In genomic region chrX:8413279-8413678, GRCh38 we compare ENCODE assay signal across 29 cellular contexts. TPM values are rescaled to one million over a fixed set of nuclear protein-coding genes. Genes with fewer than 3 reads are reported as not detected.
A peak's percentile ranks its signal among the peaks of the same experiment; 100 is the strongest.
DNase-seq lines count a peak whose midpoint lies in the region; ATAC-seq, FAIRE-seq and TF ChIP-seq lines count a peak whose summit lies in the region.
"Had no signal": no experiment of that assay in that cellular context is flagged by ENCODE, and none has a peak within 500 bp of the region (broad histone marks: within the 10 kb centered on the region; RNA-seq: fewer than 3 reads in every experiment).

No MANE protein-coding gene starts in this region.

- FAIRE-seq in astrocyte (lab: Jason Lieb, UNC): no peak
- FAIRE-seq: A204.1, GM12878, GM12892, GM18507, GM19239 had no signal

- no peak overlapping the region for H3K4me2 ChIP-seq in astrocyte (ENCODE audit: low read length)
- H3K4me2 ChIP-seq: BLaER1 had no signal

- H3K36me3 ChIP-seq in astrocyte (ENCODE audit: insufficient read depth, low read length): no peaks in the 10 kb centered on the region
- no peaks in the 10 kb centered on the region for H3K36me3 ChIP-seq in lower lobe of right lung
- no peaks in the 10 kb centered on the region for H3K36me3 ChIP-seq in upper lobe of right lung
- H3K36me3 ChIP-seq in ovary: no peaks in the 10 kb centered on the region
- no peaks in the 10 kb centered on the region for H3K36me3 ChIP-seq in heart right ventricle
- H3K36me3 ChIP-seq: BE2C, BLaER1 had no signal

- no peak for TF ChIP-seq EP300 in ovary (IDR thresholded peaks at IDR 0.05)

- no peaks in the 10 kb centered on the region for H3K27me3 ChIP-seq in astrocyte (ENCODE audit: insufficient read depth, low read length)
- H3K27me3 ChIP-seq in lower lobe of right lung (ENCODE audit: low read depth): no peaks in the 10 kb centered on the region
- H3K27me3 ChIP-seq in upper lobe of right lung: no peaks in the 10 kb centered on the region
- no peaks in the 10 kb centered on the region for H3K27me3 ChIP-seq in ovary
- no peaks in the 10 kb centered on the region for H3K27me3 ChIP-seq in heart right ventricle
- H3K27me3 ChIP-seq: BE2C, BLaER1 had no signal

- no peak for TF ChIP-seq POLR2A in ovary (IDR thresholded peaks at IDR 0.05)

- H3K4me1 ChIP-seq in astrocyte (ENCODE audit: insufficient read depth, low read length) (no peaks in the 10 kb centered on the region), lower lobe of right lung (no peaks in the 10 kb centered on the region), upper lobe of right lung (no peaks in the 10 kb centered on the region), ovary (ENCODE audit: insufficient read depth) (no peaks in the 10 kb centered on the region), heart right ventricle (no peaks in the 10 kb centered on the region)
- H3K4me1 ChIP-seq: BE2C had no signal

- H3K79me2 ChIP-seq in astrocyte (ENCODE audit: insufficient read depth, low read length): no peaks in the 10 kb centered on the region

- TF ChIP-seq CTCF in astrocyte (IDR thresholded peaks at IDR 0.05; ENCODE audit: insufficient read depth, low read depth, low read length) (no peak), lower lobe of right lung (IDR thresholded peaks at IDR 0.05) (no peak), upper lobe of right lung (IDR thresholded peaks at IDR 0.05) (no peak), ovary (IDR thresholded peaks at IDR 0.05) (no peak), heart right ventricle (IDR thresholded peaks at IDR 0.05) (no peak)

- no peaks in the 10 kb centered on the region for H3K4me1 Mint-ChIP-seq in astrocyte (ENCODE audit: low read depth, unreplicated experiment)
- H3K4me1 Mint-ChIP-seq: CD14-positive monocyte; CD4-positive, alpha-beta memory T cell; CD4-positive, CD25-positive, alpha-beta regulatory T cell; CD8-positive, alpha-beta memory T cell had no signal

- no peaks in the 10 kb centered on the region for H3K36me3 Mint-ChIP-seq in astrocyte (ENCODE audit: low read depth, unreplicated experiment)
- H3K36me3 Mint-ChIP-seq: CD14-positive monocyte; CD4-positive, alpha-beta memory T cell; CD4-positive, CD25-positive, alpha-beta regulatory T cell had no signal

- H3K27ac ChIP-seq in astrocyte (ENCODE audit: low read depth, low read length) (no peak overlapping the region), lower lobe of right lung (no peak overlapping the region), upper lobe of right lung (no peak overlapping the region), ovary (no peak overlapping the region), heart right ventricle (no peak overlapping the region)
- H3K27ac ChIP-seq: BLaER1 had no signal

- no peak overlapping the region for H3K9ac ChIP-seq in astrocyte (ENCODE audit: low read length)
- H3K9ac ChIP-seq: BLaER1 had no signal

- peak; percentile 50 for DNase-seq in astrocyte (ENCODE audit: low read depth)
- DNase-seq in lower lobe of right lung: no peak
- no peak for DNase-seq in upper lobe of right lung
- DNase-seq in ovary: no peak
- no peak for DNase-seq in heart right ventricle
- DNase-seq: 8988T; ACHN; BE2C; C1 segment of cervical spinal cord; CD4-positive, alpha-beta memory T cell; CD4-positive, CD25-positive, alpha-beta regulatory T cell; CD8-positive, alpha-beta memory T cell; COR-L47; DMS 273 treated with DMSO at 0.1 percent for 48 hours; DMS153; DMS53; DMS79; DND-41; EL; GDM1 had no signal

- H4K20me1 ChIP-seq in astrocyte (ENCODE audit: insufficient read depth, low read length): no peaks in the 10 kb centered on the region
- H4K20me1 ChIP-seq: BLaER1 had no signal

- no peaks in the 10 kb centered on the region for H3K27me3 Mint-ChIP-seq in astrocyte (ENCODE audit: low read depth, unreplicated experiment)
- H3K27me3 Mint-ChIP-seq: CD4-positive, alpha-beta memory T cell; CD4-positive, CD25-positive, alpha-beta regulatory T cell had no signal

- H3K9me3 ChIP-seq in astrocyte (ENCODE audit: insufficient read depth, low read depth, low read length) (no peaks in the 10 kb centered on the region), lower lobe of right lung (no peaks in the 10 kb centered on the region), upper lobe of right lung (no peaks in the 10 kb centered on the region), ovary (no peaks in the 10 kb centered on the region), heart right ventricle (peaks cover 0 to 3% (median 0%) of the 10 kb centered on the region in 11 donors)
- H3K9me3 ChIP-seq: BE2C, BLaER1 had no signal

- no peak overlapping the region for H3K4me3 Mint-ChIP-seq in astrocyte (ENCODE audit: unreplicated experiment)
- H3K4me3 Mint-ChIP-seq: CD14-positive monocyte; CD4-positive, alpha-beta memory T cell; CD4-positive, CD25-positive, alpha-beta regulatory T cell; CD8-positive, alpha-beta memory T cell had no signal

- intact Hi-C loops in lower lobe of right lung (cut with DNase I) (no loop called here), upper lobe of right lung (cut with DNase I) (no loop called here), ovary (cut with DNase I) (no loop called here), heart right ventricle (cut with DNase I) (no loop called here)

- H3K9me3 Mint-ChIP-seq in astrocyte (ENCODE audit: unreplicated experiment): peaks cover 2% of the 10 kb centered on the region

- no peak overlapping the region for H2AFZ ChIP-seq in astrocyte (ENCODE audit: low read depth, low read length)

- 59 to 74% (median 61%) methylated on average over 2 of the region's 2 CpGs for WGBS in ovary, 3 donors
- WGBS in heart right ventricle, 2 donors: 67 to 78% methylated on average over 2 of the region's 2 CpGs

- peak; percentile 51 to 91 for ATAC-seq in lower lobe of right lung
- ATAC-seq in upper lobe of right lung: peak; percentile 83
- ATAC-seq in GM19035 (IDR thresholded peaks at IDR 0.05; ENCODE audit: unreplicated experiment): no peak
- ATAC-seq in heart right ventricle: no peak
- ATAC-seq: GM12878 had no signal

- H3K27ac Mint-ChIP-seq in astrocyte (ENCODE audit: unreplicated experiment): no peak overlapping the region
- H3K27ac Mint-ChIP-seq: CD14-positive monocyte; CD4-positive, alpha-beta memory T cell; CD4-positive, CD25-positive, alpha-beta regulatory T cell; CD8-positive, alpha-beta memory T cell had no signal

- no peak overlapping the region for H3K4me3 ChIP-seq in astrocyte (ENCODE audit: insufficient read depth, low read depth, low read length)
- H3K4me3 ChIP-seq in lower lobe of right lung: no peak overlapping the region
- no peak overlapping the region for H3K4me3 ChIP-seq in upper lobe of right lung
- H3K4me3 ChIP-seq in ovary: no peak overlapping the region
- no peak overlapping the region for H3K4me3 ChIP-seq in heart right ventricle
- H3K4me3 ChIP-seq: BLaER1, GM12878 had no signal

RNA-seq across cellular contexts. Expression of gene VCX3B, which starts 51.4 kb away (rescaled TPM):
- total RNA-seq in astrocyte: not detected in 2 replicates
- not detected for total RNA-seq in lower lobe of right lung
- total RNA-seq in upper lobe of right lung: not detected
- not detected for total RNA-seq in ovary
- not detected for polyA plus RNA-seq in ovary
- total RNA-seq in heart right ventricle: under 1 TPM in 2 of 10 donors, not detected in 8; 0.20 to 0.42 TPM
- polyA plus RNA-seq in heart right ventricle: under 1 TPM in 1 of 2 donors, not detected in 1; 0.10 TPM
- total RNA-seq: CD4-positive, alpha-beta memory T cell; CD4-positive, CD25-positive, alpha-beta regulatory T cell; CD8-positive, alpha-beta memory T cell; GM12878 had no signal
- polyA plus RNA-seq: AG04450; CD14-positive monocyte; CD4-positive, alpha-beta memory T cell; CD4-positive, CD25-positive, alpha-beta regulatory T cell; CD8-positive, alpha-beta memory T cell had no signal

Comparison
In these comparisons a context has a peak if more than half of its experiments do, and no peak if none do; other contexts are left out.
1. ATAC-seq: peak in lower lobe of right lung (2 of 2) and upper lobe of right lung (single experiment); none in GM19035 (single experiment) and heart right ventricle (0 of 8).